In genomic region chr17:63774141-63774981, GRCh38 we compare ENCODE assay signal across 8 cellular contexts. TPM values are rescaled to one million over a fixed set of nuclear protein-coding genes. Genes with fewer than 3 reads are reported as not detected.
DNase-seq lines count a peak whose midpoint lies in the region; ATAC-seq and TF ChIP-seq lines count a peak whose summit lies in the region.

DDX42 (plus strand) TSS chr17:63774170; CDS start chr17:63787050, 12,880 bp downstream.

- peaks cover 92% of the 10 kb centered on the region for H3K79me2 ChIP-seq in Loucy (ENCODE audit: insufficient read depth, low read length)

- H3K27me3 Mint-ChIP-seq in CD4-positive, alpha-beta T cell, result no peaks in the 10 kb centered on the region

- intact Hi-C loops in CD4-positive, alpha-beta T cell (cut with DNase I, micrococcal nuclease), result loop anchor here (5.0 to 10.0 kb wide), 4 partner anchors 152 to 720 kb away; partner anchors contain the start of genes DCAF7 (in 1 of the 2), ICAM2 (in 1 of the 2), MAP3K3 (in 1 of the 2) and POLG2 (in 1 of the 2)
- intact Hi-C loops in lower leg skin (cut with DNase I; ENCODE audit: low total_unique reads), result no loop called here

- H3K36me3 ChIP-seq in Loucy (ENCODE audit: insufficient read depth, low read length), result peaks cover 5% of the 10 kb centered on the region; the same call in 1 of the 2 replicates

- TF ChIP-seq POLR2A in lower leg skin (IDR thresholded peaks at IDR 0.05), result no peak

- ATAC-seq in CD4-positive, alpha-beta T cell (ENCODE audit: poor library complexity), result no peak
- ATAC-seq in GM19467 (IDR thresholded peaks at IDR 0.05; ENCODE audit: unreplicated experiment), result peak; percentile 4

- WGBS in lower leg skin, 2 donors, result 0 to 1% methylated on average over 40 to 47 of the region's 67 CpGs

- H4K20me1 ChIP-seq in Loucy (ENCODE audit: insufficient read depth, low read length, poor library complexity, severe bottlenecking), result peaks cover 73% of the 10 kb centered on the region

- peak within 1 kb of the TSS; percentile 86 for H2AFZ ChIP-seq in Loucy (ENCODE audit: low read length)

- no peaks in the 10 kb centered on the region for H3K27me3 ChIP-seq in CD4-positive, alpha-beta T cell (ENCODE audit: control insufficient read depth, insufficient read depth, low read length)
- H3K27me3 ChIP-seq in Loucy (ENCODE audit: insufficient read depth, low read length, poor library complexity, severe bottlenecking), result no peaks in the 10 kb centered on the region

- H3K27ac ChIP-seq in CD4-positive, alpha-beta T cell (ENCODE audit: low read depth, low read length), result peak within 1 kb of the TSS; percentile 98
- H3K27ac ChIP-seq in VCaP, result peak within 1 kb of the TSS; percentile 98

- H3K4me3 ChIP-seq in Loucy (ENCODE audit: low read length, poor library complexity, severe bottlenecking), result peak within 1 kb of the TSS; percentile 92
- H3K4me3 ChIP-seq in lower leg skin (ENCODE audit: low read depth, poor library complexity, severe bottlenecking), result peak within 1 kb of the TSS; percentile 86

- peak within 1 kb of the TSS; percentile 99 for H3K4me3 Mint-ChIP-seq in CD4-positive, alpha-beta T cell

- H3K4me2 ChIP-seq in Loucy (ENCODE audit: low read depth, low read length, poor library complexity, severe bottlenecking), result peak within 1 kb of the TSS; percentile 98

- peak within 1 kb of the TSS; percentile 96 for H3K9ac ChIP-seq in Loucy (ENCODE audit: low read depth, low read length, poor library complexity, severe bottlenecking)

- CTCF ChIA-PET in CD4-positive, alpha-beta T cell (lab: Charles Lee), result interaction anchor here (0.8 to 3.3 kb wide), 7 partner anchors 52 to 76 kb away, joined by 3 to 11 read pairs (median 6); no protein-coding TSS in a partner anchor

- peaks cover 49% of the 10 kb centered on the region for H3K36me3 Mint-ChIP-seq in CD4-positive, alpha-beta T cell (ENCODE audit: low read depth)

- no peak for TF ChIP-seq CTCF in CD4-positive, alpha-beta T cell (IDR thresholded peaks at IDR 0.05)
- TF ChIP-seq CTCF in Loucy (conservative IDR thresholded peaks at IDR 0.05; ENCODE audit: low read length) (no peak), VCaP (conservative IDR thresholded peaks at IDR 0.05) (peak; percentile 22; the same call in 1 of the 2 replicates), lower leg skin (IDR thresholded peaks at IDR 0.05) (no peak)

- 0 out of 2 replicates have a peak, but pooled peaks cover 4% of the 10 kb centered on the region for H3F3A ChIP-seq in Loucy (ENCODE audit: low read depth)

- H3K9me3 ChIP-seq in CD4-positive, alpha-beta T cell (ENCODE audit: control insufficient read depth, low read length), result no peaks in the 10 kb centered on the region
- H3K9me3 ChIP-seq in Loucy (ENCODE audit: insufficient read depth, low read depth, low read length), result no peaks in the 10 kb centered on the region

- H3K9me2 ChIP-seq in Loucy (replicated peaks; ENCODE audit: low read depth, low read length), result no peaks in the 10 kb centered on the region

- no peaks in the 10 kb centered on the region for H3K9me3 Mint-ChIP-seq in CD4-positive, alpha-beta T cell

- H3K4me1 ChIP-seq in Loucy (ENCODE audit: insufficient read depth, low read length, poor library complexity, severe bottlenecking), result peaks cover 56% of the 10 kb centered on the region

- peaks cover 78% of the 10 kb centered on the region for H3K4me1 Mint-ChIP-seq in CD4-positive, alpha-beta T cell (ENCODE audit: low read depth)

- peak in 9 of 10 experiments; percentile 87 to 90 (median 88) for DNase-seq in CD4-positive, alpha-beta T cell
- DNase-seq in dermis blood vessel endothelial cell (peak; percentile 76), lower leg skin (ENCODE audit: low spot score in 2 of 2) (peak; percentile 29 to 97), GF-D8 (lab: John Stamatoyannopoulos, UW) (no peak)
- peak; percentile 83 for DNase-seq in stimulated activated CD8-positive, alpha-beta memory T cell treated with anti-CD3 and anti-CD28 coated beads, Interleukin-4, amount 100 ng/mL, for 24 hours (ENCODE audit: low read depth)

- peak within 1 kb of the TSS; percentile 97 for H3K27ac Mint-ChIP-seq in CD4-positive, alpha-beta T cell

- POLR2A ChIA-PET in CD4-positive, alpha-beta T cell (lab: Charles Lee), result interaction anchor here (0.6 to 6.2 kb wide), 40 partner anchors 9 to 735 kb away, joined by 3 to 276 read pairs (median 6); partner anchors contain the start of genes CEP95, DCAF7, DDX5 and FTSJ3

RNA-seq across cellular contexts. Expression of gene DDX42, which starts in this region (rescaled TPM):
- 100 to 1,000 TPM; 112 to 117 TPM for total RNA-seq in CD4-positive, alpha-beta T cell
- total RNA-seq in dermis blood vessel endothelial cell, result 71.6 and 81.5 TPM in 2 replicates
- total RNA-seq in lower leg skin, result 10 to 100 TPM; 59.1 to 87.4 (median 64.0) TPM
